Comparison of ENCODE assay signal across 9 cellular contexts in genomic region chr16:48367443-48368049, GRCh38. TPM values are rescaled to one million over a fixed set of nuclear protein-coding genes. Genes with fewer than 3 reads are reported as not detected.
DNase-seq lines count a peak whose midpoint lies in the region; FAIRE-seq and TF ChIP-seq lines count a peak whose summit lies in the region.
"Had no signal": no experiment of that assay in that cellular context is flagged by ENCODE, and none has a peak within 500 bp of the region (broad histone marks: within the 10 kb centered on the region; RNA-seq: fewer than 3 reads in every experiment).

No MANE protein-coding gene starts in this region.

- H3K9me3 ChIP-seq in adipocyte (ENCODE audit: control insufficient read depth, low read length): no peaks in the 10 kb centered on the region

- no peak overlapping the region for H2AFZ ChIP-seq in KMS-11 (ENCODE audit: low read depth)

- H3K4me1 Mint-ChIP-seq in Calu3 (ENCODE audit: low read depth, unreplicated experiment): peaks cover 60% of the 10 kb centered on the region
- peaks cover 54% of the 10 kb centered on the region for H3K4me1 Mint-ChIP-seq in nephron progenitor cell

- H3K4me3 ChIP-seq in KMS-11 (IDR thresholded peaks at IDR 0.05; ENCODE audit: insufficient read depth, low read depth, low read length) (no peak overlapping the region), adipocyte (ENCODE audit: low read length) (peak overlapping the region; percentile 88), H7 (ENCODE audit: insufficient read depth, low read depth, low read length) (no peak overlapping the region)

- FAIRE-seq in frontal cortex (lab: Jason Lieb, UNC): no peak

- DNase-seq in Calu3 (no peak), adipocyte (ENCODE audit: low read depth) (no peak), nephron progenitor cell (no peak), frontal cortex (ENCODE audit: low spot score in 2 of 2) (no peak), NCI-H2029 (lab: John Stamatoyannopoulos, UW) (no peak), H7 (no peak)
- DNase-seq: activated gamma-delta T cell treated with Interleukin-2 at 50 U/mL for 16 hours, MV-4-11 had no signal

- H3K27ac Mint-ChIP-seq in Calu3 (ENCODE audit: unreplicated experiment): peak overlapping the region; percentile 96
- H3K27ac Mint-ChIP-seq in nephron progenitor cell: no peak overlapping the region

- peaks cover 93% of the 10 kb centered on the region for H3K79me2 ChIP-seq in KMS-11 (ENCODE audit: insufficient read depth, low read depth)

- H4K20me1 ChIP-seq in KMS-11 (ENCODE audit: insufficient read depth): peaks cover 25% of the 10 kb centered on the region

- H3K9ac ChIP-seq in KMS-11 (peak overlapping the region; percentile 82; the same call in 1 of the 2 replicates), adipocyte (ENCODE audit: low read length) (peak overlapping the region; percentile 93)

- CTCF ChIA-PET in Calu3 (lab: Charles Lee): interaction anchor here (0.6 kb wide), 1 partner anchor 111 kb away, joined by 6 read pairs; no protein-coding TSS in a partner anchor

- H3K36me3 Mint-ChIP-seq in Calu3 (ENCODE audit: insufficient read depth, unreplicated experiment): peaks cover 45% of the 10 kb centered on the region
- H3K36me3 Mint-ChIP-seq in nephron progenitor cell (ENCODE audit: low read depth): peaks cover 14% of the 10 kb centered on the region

- H3K27ac ChIP-seq in KMS-11: peak overlapping the region; percentile 90

- H3K4me3 Mint-ChIP-seq in Calu3 (ENCODE audit: low read depth, unreplicated experiment): peak overlapping the region; percentile 78
- peak overlapping the region; percentile 84 for H3K4me3 Mint-ChIP-seq in nephron progenitor cell

- no peaks in the 10 kb centered on the region for H3K36me3 ChIP-seq in KMS-11 (ENCODE audit: insufficient read depth)
- H3K36me3 ChIP-seq in adipocyte (ENCODE audit: control insufficient read depth, insufficient read depth, low read length, severe bottlenecking): no peaks in the 10 kb centered on the region
- H3K36me3 ChIP-seq in H7 (replicated peaks; ENCODE audit: control insufficient read depth, insufficient read depth, low read length): no peaks in the 10 kb centered on the region

- H3K9me3 Mint-ChIP-seq in Calu3 (ENCODE audit: low read depth, unreplicated experiment): no peaks in the 10 kb centered on the region
- H3K9me3 Mint-ChIP-seq in nephron progenitor cell: no peaks in the 10 kb centered on the region

- TF ChIP-seq CTCF in Calu3 (IDR thresholded peaks at IDR 0.05; ENCODE audit: unreplicated experiment) (no peak), KMS-11 (conservative IDR thresholded peaks at IDR 0.05; ENCODE audit: low read depth, low read length) (no peak), nephron progenitor cell (IDR thresholded peaks at IDR 0.05) (no peak)

- peak overlapping the region; percentile 85 for H3K4me2 ChIP-seq in KMS-11

- H3K4me1 ChIP-seq in KMS-11 (ENCODE audit: low read depth, poor library complexity, severe bottlenecking) (peaks cover 56% of the 10 kb centered on the region), adipocyte (ENCODE audit: control insufficient read depth, insufficient read depth, low read length) (peaks cover 62% of the 10 kb centered on the region)

- H3K27me3 ChIP-seq in KMS-11 (ENCODE audit: insufficient read depth, low read depth) (no peaks in the 10 kb centered on the region), adipocyte (replicated peaks; ENCODE audit: control insufficient read depth, insufficient read depth, low read length) (no peaks in the 10 kb centered on the region), H7 (ENCODE audit: control insufficient read depth, insufficient read depth, low read length) (no peaks in the 10 kb centered on the region)

- BruUV-seq in Calu3 (replicated peaks; lab: Mats Ljungman, UMichigan): no TSS peak

- H3K27me3 Mint-ChIP-seq in Calu3 (ENCODE audit: unreplicated experiment) (no peaks in the 10 kb centered on the region), nephron progenitor cell (ENCODE audit: low read depth, poor library complexity) (no peaks in the 10 kb centered on the region)

- intact Hi-C loops in Calu3 (cut with micrococcal nuclease; ENCODE audit: unreplicated experiment): loop anchor here (1.0 to 2.0 kb wide), 2 partner anchors 17 to 43 kb away; no protein-coding TSS in a partner anchor

RNA-seq across cellular contexts. Expression of gene SIAH1, which starts 17.7 kb away (rescaled TPM):
- total RNA-seq in Calu3 (2022) (32.3 and 32.7 TPM in 2 replicates), frontal cortex (223 TPM)
- total RNA-seq in H7 (2014; rRNA removed; shearing (Covaris generic)): 36.8 and 37.5 TPM in 2 replicates
